In the genomic region with DNA sequence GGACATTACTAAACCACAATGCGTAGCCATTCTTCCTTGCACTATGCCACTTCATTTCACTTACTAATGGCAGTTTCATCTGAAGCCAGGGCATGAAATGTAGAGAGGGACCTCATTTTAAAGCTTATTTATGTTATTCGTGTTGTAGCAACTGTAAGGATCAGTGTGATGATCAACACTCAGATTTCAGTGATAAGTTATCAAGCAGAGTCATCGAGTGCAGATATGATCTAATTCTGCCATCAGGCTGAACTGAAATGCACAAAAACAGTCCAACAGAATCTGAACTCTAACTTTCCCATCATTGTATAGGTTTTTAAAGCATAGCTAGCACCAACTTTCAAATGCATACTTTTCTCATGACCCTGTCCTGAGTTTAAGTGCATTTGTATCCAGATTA, we compare ENCODE assay signal across 26 cellular contexts.
"Had no signal": no experiment of that assay in that cellular context is flagged by ENCODE, and none has a peak within 500 bp of the region (broad histone marks: within the 10 kb centered on the region; RNA-seq: fewer than 3 reads in every experiment).

No MANE protein-coding gene starts in this region.

- DNase-seq: activated CD8-positive, alpha-beta T cell treated with anti-CD3 and anti-CD28 coated beads, Interleukin-2, amount 10 ng/mL, durations not matched to agents 7 days and 5 days; activated effector memory CD4-positive, alpha-beta T cell treated with Interleukin-2 at 50 U/mL for 16 hours; activated naive CD4-positive, alpha-beta T cell treated with Interleukin-2 at 50 U/mL for 16 hours; activated T-cell treated with anti-CD3 and anti-CD28 coated beads for 4 hours; amniotic stem cell; caudate nucleus; cortex of kidney; effector memory CD8-positive, alpha-beta T cell; kidney; left colon; mammary epithelial cell; naive B cell; nucleus accumbens; pancreas; retina; stimulated activated CD4-positive, alpha-beta T cell treated with anti-CD3 and anti-CD28 coated beads, Interleukin-1b, Interleukin-23, amount 100 ng/mL, for 48 hours; stimulated activated naive B cell treated with anti-CD40 and anti-IgM and Interleukin-4, amounts not matched to agents 10 μg/mL and 1 μg/mL and 100 μg/mL, for 72 hours; stomach; thyroid gland; upper lobe of right lung had no signal

- H3K4me1 Mint-ChIP-seq: naive B cell; stimulated activated naive B cell treated with anti-CD40 and anti-IgM and Interleukin-4, amounts not matched to agents 10 μg/mL and 1 μg/mL and 100 μg/mL, for 72 hours had no signal

- H3K4me3 Mint-ChIP-seq: activated CD8-positive, alpha-beta T cell treated with anti-CD3 and anti-CD28 coated beads, Interleukin-2, amount 10 ng/mL, durations not matched to agents 7 days and 5 days; effector memory CD8-positive, alpha-beta T cell; mesothelial cell of epicardium; naive B cell; stimulated activated naive B cell treated with anti-CD40 and anti-IgM and Interleukin-4, amounts not matched to agents 10 μg/mL and 1 μg/mL and 100 μg/mL, for 72 hours had no signal

- H3K27ac Mint-ChIP-seq: activated CD8-positive, alpha-beta T cell treated with anti-CD3 and anti-CD28 coated beads, Interleukin-2, amount 10 ng/mL, durations not matched to agents 7 days and 5 days; mesothelial cell of epicardium; naive B cell; stimulated activated naive B cell treated with anti-CD40 and anti-IgM and Interleukin-4, amounts not matched to agents 10 μg/mL and 1 μg/mL and 100 μg/mL, for 72 hours had no signal

- ATAC-seq: activated CD8-positive, alpha-beta T cell treated with anti-CD3 and anti-CD28 coated beads, Interleukin-2, amount 10 ng/mL, durations not matched to agents 7 days and 5 days; effector memory CD8-positive, alpha-beta T cell; gastroesophageal sphincter; left colon; pancreas; sciatic nerve; stimulated activated naive B cell treated with anti-CD40 and anti-IgM and Interleukin-4, amounts not matched to agents 10 μg/mL and 1 μg/mL and 100 μg/mL, for 72 hours; upper lobe of right lung had no signal

- H3K9me3 Mint-ChIP-seq: effector memory CD8-positive, alpha-beta T cell; mesothelial cell of epicardium; naive B cell; stimulated activated naive B cell treated with anti-CD40 and anti-IgM and Interleukin-4, amounts not matched to agents 10 μg/mL and 1 μg/mL and 100 μg/mL, for 72 hours had no signal

- H3K36me3 ChIP-seq: gastroesophageal sphincter, pancreas, prostate gland, stomach, thyroid gland, upper lobe of right lung had no signal

- H3K4me1 ChIP-seq: pancreas, prostate gland, thyroid gland had no signal

- H3K36me3 Mint-ChIP-seq: mesothelial cell of epicardium; naive B cell; stimulated activated naive B cell treated with anti-CD40 and anti-IgM and Interleukin-4, amounts not matched to agents 10 μg/mL and 1 μg/mL and 100 μg/mL, for 72 hours had no signal

- H3K27me3 Mint-ChIP-seq: effector memory CD8-positive, alpha-beta T cell; naive B cell; stimulated activated naive B cell treated with anti-CD40 and anti-IgM and Interleukin-4, amounts not matched to agents 10 μg/mL and 1 μg/mL and 100 μg/mL, for 72 hours had no signal

- H3K9me3 ChIP-seq: gastroesophageal sphincter, pancreas, prostate gland, stomach, thyroid gland, upper lobe of right lung had no signal

- H3K27me3 ChIP-seq: gastroesophageal sphincter, hepatocyte, pancreas, stomach, thyroid gland, upper lobe of right lung had no signal

- H3K27ac ChIP-seq: gastroesophageal sphincter, hepatocyte, pancreas, prostate gland, skin epidermis, stomach, thyroid gland, upper lobe of right lung had no signal

- H3K4me3 ChIP-seq: gastroesophageal sphincter, hepatocyte, pancreas, prostate gland, skin epidermis, stomach, thyroid gland, upper lobe of right lung had no signal
